In the genomic region with DNA sequence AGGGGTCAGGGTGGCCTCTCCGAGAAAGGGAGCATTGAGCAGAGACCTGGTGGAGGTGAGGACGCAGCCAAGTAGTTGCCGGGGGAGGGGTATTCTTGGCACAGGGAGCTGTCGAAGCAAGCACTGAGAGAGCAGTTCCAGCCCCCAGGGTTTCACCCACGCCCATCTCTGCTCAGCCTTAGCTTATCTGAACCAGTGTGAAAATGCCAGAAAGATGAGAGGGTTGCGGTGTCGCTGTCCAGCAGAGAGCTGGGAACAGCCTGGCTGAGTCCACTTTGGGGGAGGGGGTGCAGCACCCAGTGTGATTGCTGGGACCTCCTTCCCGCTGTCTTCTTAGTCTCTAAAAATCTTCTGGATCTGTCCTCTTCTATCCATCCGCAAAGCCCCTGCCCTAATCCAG, we compare ENCODE assay signal across 2 cellular contexts.
TF ChIP-seq lines count a peak whose summit lies in the region.

No MANE protein-coding gene starts in this region.

TF ChIP-seq in SK-N-SH, 30 proteins besides CTCF, POLR2A, EP300 and RAD21 (continued from another document):
- TF ChIP-seq, protein P1, sequence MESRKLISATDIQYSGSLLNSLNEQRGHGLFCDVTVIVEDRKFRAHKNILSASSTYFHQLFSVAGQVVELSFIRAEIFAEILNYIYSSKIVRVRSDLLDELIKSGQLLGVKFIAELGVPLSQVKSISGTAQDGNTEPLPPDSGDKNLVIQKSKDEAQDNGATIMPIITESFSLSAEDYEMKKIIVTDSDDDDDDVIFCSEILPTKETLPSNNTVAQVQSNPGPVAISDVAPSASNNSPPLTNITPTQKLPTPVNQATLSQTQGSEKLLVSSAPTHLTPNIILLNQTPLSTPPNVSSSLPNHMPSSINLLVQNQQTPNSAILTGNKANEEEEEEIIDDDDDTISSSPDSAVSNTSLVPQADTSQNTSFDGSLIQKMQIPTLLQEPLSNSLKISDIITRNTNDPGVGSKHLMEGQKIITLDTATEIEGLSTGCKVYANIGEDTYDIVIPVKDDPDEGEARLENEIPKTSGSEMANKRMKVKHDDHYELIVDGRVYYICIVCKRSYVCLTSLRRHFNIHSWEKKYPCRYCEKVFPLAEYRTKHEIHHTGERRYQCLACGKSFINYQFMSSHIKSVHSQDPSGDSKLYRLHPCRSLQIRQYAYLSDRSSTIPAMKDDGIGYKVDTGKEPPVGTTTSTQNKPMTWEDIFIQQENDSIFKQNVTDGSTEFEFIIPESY (IDR thresholded peaks at IDR 0.05; ENCODE audit: borderline replicate concordance, low read depth) = no peak
- TF ChIP-seq TCF12 (IDR thresholded peaks at IDR 0.05) (no peak), FOSL2 (IDR thresholded peaks at IDR 0.05; ENCODE audit: borderline replicate concordance, low read depth) (no peak)
- TF ChIP-seq, protein P2, sequence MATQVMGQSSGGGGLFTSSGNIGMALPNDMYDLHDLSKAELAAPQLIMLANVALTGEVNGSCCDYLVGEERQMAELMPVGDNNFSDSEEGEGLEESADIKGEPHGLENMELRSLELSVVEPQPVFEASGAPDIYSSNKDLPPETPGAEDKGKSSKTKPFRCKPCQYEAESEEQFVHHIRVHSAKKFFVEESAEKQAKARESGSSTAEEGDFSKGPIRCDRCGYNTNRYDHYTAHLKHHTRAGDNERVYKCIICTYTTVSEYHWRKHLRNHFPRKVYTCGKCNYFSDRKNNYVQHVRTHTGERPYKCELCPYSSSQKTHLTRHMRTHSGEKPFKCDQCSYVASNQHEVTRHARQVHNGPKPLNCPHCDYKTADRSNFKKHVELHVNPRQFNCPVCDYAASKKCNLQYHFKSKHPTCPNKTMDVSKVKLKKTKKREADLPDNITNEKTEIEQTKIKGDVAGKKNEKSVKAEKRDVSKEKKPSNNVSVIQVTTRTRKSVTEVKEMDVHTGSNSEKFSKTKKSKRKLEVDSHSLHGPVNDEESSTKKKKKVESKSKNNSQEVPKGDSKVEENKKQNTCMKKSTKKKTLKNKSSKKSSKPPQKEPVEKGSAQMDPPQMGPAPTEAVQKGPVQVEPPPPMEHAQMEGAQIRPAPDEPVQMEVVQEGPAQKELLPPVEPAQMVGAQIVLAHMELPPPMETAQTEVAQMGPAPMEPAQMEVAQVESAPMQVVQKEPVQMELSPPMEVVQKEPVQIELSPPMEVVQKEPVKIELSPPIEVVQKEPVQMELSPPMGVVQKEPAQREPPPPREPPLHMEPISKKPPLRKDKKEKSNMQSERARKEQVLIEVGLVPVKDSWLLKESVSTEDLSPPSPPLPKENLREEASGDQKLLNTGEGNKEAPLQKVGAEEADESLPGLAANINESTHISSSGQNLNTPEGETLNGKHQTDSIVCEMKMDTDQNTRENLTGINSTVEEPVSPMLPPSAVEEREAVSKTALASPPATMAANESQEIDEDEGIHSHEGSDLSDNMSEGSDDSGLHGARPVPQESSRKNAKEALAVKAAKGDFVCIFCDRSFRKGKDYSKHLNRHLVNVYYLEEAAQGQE (IDR thresholded peaks at IDR 0.05; ENCODE audit: low read depth, low read length) = peak; percentile 76; the same call in 1 of the 2 replicates
TF ChIP-seq in SK-N-SH: peak in this region for 1.

TF ChIP-seq in WTC11, 78 proteins besides CTCF, POLR2A, EP300 and RAD21 (continued from another document):
- TF ChIP-seq, protein P3, sequence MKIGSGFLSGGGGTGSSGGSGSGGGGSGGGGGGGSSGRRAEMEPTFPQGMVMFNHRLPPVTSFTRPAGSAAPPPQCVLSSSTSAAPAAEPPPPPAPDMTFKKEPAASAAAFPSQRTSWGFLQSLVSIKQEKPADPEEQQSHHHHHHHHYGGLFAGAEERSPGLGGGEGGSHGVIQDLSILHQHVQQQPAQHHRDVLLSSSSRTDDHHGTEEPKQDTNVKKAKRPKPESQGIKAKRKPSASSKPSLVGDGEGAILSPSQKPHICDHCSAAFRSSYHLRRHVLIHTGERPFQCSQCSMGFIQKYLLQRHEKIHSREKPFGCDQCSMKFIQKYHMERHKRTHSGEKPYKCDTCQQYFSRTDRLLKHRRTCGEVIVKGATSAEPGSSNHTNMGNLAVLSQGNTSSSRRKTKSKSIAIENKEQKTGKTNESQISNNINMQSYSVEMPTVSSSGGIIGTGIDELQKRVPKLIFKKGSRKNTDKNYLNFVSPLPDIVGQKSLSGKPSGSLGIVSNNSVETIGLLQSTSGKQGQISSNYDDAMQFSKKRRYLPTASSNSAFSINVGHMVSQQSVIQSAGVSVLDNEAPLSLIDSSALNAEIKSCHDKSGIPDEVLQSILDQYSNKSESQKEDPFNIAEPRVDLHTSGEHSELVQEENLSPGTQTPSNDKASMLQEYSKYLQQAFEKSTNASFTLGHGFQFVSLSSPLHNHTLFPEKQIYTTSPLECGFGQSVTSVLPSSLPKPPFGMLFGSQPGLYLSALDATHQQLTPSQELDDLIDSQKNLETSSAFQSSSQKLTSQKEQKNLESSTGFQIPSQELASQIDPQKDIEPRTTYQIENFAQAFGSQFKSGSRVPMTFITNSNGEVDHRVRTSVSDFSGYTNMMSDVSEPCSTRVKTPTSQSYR (CRISPR knock-in tag; IDR thresholded peaks at IDR 0.05) = no peak
- no peak for TF ChIP-seq FOXK1 (CRISPR knock-in tag; IDR thresholded peaks at IDR 0.05)
